3 cellular contexts compared by ENCODE assay signal in genomic region chr7:30521532-30521931, GRCh38.
TF ChIP-seq lines count a peak whose summit lies in the region.

No MANE protein-coding gene starts in this region.

TF ChIP-seq in SK-N-SH treated with all-trans-retinoic acid at 6 μM for 48 hours, 23 proteins besides CTCF, POLR2A, EP300 and RAD21 (continues in another document):
- TF ChIP-seq ZNF565 (CRISPR knock-in tag; conservative IDR thresholded peaks at IDR 0.05; ENCODE audit: low read depth) = no peak
- TF ChIP-seq PATZ1 (CRISPR knock-in tag; IDR thresholded peaks at IDR 0.05; ENCODE audit: borderline replicate concordance) = no peak
- no peak for TF ChIP-seq ZFP30 (CRISPR knock-in tag; IDR thresholded peaks at IDR 0.05)
- TF ChIP-seq CSDC2 (CRISPR knock-in tag; IDR thresholded peaks at IDR 0.05) = no peak
- no peak for TF ChIP-seq SNAI2 (CRISPR knock-in tag; IDR thresholded peaks at IDR 0.05)
- no peak for TF ChIP-seq BACH2 (CRISPR knock-in tag; IDR thresholded peaks at IDR 0.05; ENCODE audit: borderline replicate concordance)
- TF ChIP-seq, protein P1, sequence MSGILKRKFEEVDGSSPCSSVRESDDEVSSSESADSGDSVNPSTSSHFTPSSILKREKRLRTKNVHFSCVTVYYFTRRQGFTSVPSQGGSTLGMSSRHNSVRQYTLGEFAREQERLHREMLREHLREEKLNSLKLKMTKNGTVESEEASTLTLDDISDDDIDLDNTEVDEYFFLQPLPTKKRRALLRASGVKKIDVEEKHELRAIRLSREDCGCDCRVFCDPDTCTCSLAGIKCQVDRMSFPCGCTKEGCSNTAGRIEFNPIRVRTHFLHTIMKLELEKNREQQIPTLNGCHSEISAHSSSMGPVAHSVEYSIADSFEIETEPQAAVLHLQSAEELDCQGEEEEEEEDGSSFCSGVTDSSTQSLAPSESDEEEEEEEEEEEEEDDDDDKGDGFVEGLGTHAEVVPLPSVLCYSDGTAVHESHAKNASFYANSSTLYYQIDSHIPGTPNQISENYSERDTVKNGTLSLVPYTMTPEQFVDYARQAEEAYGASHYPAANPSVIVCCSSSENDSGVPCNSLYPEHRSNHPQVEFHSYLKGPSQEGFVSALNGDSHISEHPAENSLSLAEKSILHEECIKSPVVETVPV (CRISPR knock-in tag; IDR thresholded peaks at IDR 0.05) = no peak
- TF ChIP-seq GLIS3 (CRISPR knock-in tag; IDR thresholded peaks at IDR 0.05) = no peak
- TF ChIP-seq TSHZ2 (CRISPR knock-in tag; IDR thresholded peaks at IDR 0.05) = no peak

TF ChIP-seq in SK-N-SH, 30 proteins besides CTCF, POLR2A, EP300 and RAD21:
- TF ChIP-seq TAF1 (IDR thresholded peaks at IDR 0.05; ENCODE audit: borderline replicate concordance, low read depth, low read length) = no peak
- TF ChIP-seq, protein P2, sequence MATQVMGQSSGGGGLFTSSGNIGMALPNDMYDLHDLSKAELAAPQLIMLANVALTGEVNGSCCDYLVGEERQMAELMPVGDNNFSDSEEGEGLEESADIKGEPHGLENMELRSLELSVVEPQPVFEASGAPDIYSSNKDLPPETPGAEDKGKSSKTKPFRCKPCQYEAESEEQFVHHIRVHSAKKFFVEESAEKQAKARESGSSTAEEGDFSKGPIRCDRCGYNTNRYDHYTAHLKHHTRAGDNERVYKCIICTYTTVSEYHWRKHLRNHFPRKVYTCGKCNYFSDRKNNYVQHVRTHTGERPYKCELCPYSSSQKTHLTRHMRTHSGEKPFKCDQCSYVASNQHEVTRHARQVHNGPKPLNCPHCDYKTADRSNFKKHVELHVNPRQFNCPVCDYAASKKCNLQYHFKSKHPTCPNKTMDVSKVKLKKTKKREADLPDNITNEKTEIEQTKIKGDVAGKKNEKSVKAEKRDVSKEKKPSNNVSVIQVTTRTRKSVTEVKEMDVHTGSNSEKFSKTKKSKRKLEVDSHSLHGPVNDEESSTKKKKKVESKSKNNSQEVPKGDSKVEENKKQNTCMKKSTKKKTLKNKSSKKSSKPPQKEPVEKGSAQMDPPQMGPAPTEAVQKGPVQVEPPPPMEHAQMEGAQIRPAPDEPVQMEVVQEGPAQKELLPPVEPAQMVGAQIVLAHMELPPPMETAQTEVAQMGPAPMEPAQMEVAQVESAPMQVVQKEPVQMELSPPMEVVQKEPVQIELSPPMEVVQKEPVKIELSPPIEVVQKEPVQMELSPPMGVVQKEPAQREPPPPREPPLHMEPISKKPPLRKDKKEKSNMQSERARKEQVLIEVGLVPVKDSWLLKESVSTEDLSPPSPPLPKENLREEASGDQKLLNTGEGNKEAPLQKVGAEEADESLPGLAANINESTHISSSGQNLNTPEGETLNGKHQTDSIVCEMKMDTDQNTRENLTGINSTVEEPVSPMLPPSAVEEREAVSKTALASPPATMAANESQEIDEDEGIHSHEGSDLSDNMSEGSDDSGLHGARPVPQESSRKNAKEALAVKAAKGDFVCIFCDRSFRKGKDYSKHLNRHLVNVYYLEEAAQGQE (IDR thresholded peaks at IDR 0.05; ENCODE audit: low read depth, low read length) = no peak
- no peak for TF ChIP-seq TCF12 (IDR thresholded peaks at IDR 0.05)
- TF ChIP-seq GATA2 (CRISPR knock-in tag; IDR thresholded peaks at IDR 0.05) = no peak
- no peak for TF ChIP-seq POLR2AphosphoS5 (IDR thresholded peaks at IDR 0.05; ENCODE audit: low read depth, low read length)

TF ChIP-seq in K562, 482 proteins besides CTCF, POLR2A, EP300 and RAD21:
- TF ChIP-seq HNRNPLL (IDR thresholded peaks at IDR 0.05; ENCODE audit: low read depth, low read length, poor library complexity, severe bottlenecking) (no peak), MECOM (CRISPR knock-in tag; IDR thresholded peaks at IDR 0.05) (peak; percentile 88; the same call in 1 of the 2 replicates), ZNF766 (CRISPR knock-in tag; conservative IDR thresholded peaks at IDR 0.05) (peak; percentile 87), YY1 (IDR thresholded peaks at IDR 0.05; ENCODE audit: borderline replicate concordance in 1 of 3, control insufficient read depth in 1 of 3, extremely low read depth in 1 of 3, insufficient read depth in 3 of 3, insufficient read length in 1 of 3, insufficient replicate concordance in 2 of 3, low read depth in 1 of 3, low read length in 2 of 3) (peak in 1 of 3 experiments; percentile 10), SMAD4 (CRISPR knock-in tag; conservative IDR thresholded peaks at IDR 0.05) (no peak), ZNF282 (CRISPR knock-in tag; IDR thresholded peaks at IDR 0.05) (no peak), ZNF644 (tag; IDR thresholded peaks at IDR 0.05; ENCODE audit: low read depth) (no peak)
- TF ChIP-seq, protein P3, sequence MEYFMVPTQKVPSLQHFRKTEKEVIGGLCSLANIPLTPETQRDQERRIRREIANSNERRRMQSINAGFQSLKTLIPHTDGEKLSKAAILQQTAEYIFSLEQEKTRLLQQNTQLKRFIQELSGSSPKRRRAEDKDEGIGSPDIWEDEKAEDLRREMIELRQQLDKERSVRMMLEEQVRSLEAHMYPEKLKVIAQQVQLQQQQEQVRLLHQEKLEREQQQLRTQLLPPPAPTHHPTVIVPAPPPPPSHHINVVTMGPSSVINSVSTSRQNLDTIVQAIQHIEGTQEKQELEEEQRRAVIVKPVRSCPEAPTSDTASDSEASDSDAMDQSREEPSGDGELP (CRISPR knock-in tag; IDR thresholded peaks at IDR 0.05; ENCODE audit: borderline replicate concordance) = peak; percentile 56; the same call in 1 of the 2 replicates
- TF ChIP-seq, protein P4, sequence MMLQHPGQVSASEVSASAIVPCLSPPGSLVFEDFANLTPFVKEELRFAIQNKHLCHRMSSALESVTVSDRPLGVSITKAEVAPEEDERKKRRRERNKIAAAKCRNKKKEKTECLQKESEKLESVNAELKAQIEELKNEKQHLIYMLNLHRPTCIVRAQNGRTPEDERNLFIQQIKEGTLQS (IDR thresholded peaks at IDR 0.05) = 0 out of 2 replicates have a peak, but pooled peaks have one; percentile 8
- TF ChIP-seq, protein P4 (CRISPR knock-in tag; conservative IDR thresholded peaks at IDR 0.05) = no peak
